ENCODE assay signal across 1 cellular context in genomic region chr3:20185733-20186599, GRCh38.
TF ChIP-seq lines count a peak whose summit lies in the region.

Gene SGO1, minus strand, starts transcription at chr3:20186206. Its CDS starts 2,179 bp downstream, at chr3:20184027.

TF ChIP-seq in K562, 482 proteins besides CTCF, POLR2A, EP300 and RAD21 (continued from another document and continues in another):
- TF ChIP-seq PATZ1 (CRISPR knock-in tag; IDR thresholded peaks at IDR 0.05; ENCODE audit: borderline replicate concordance) = no peak
- TF ChIP-seq PHF21A (IDR thresholded peaks at IDR 0.05; ENCODE audit: borderline replicate concordance, low read depth) = peak; percentile 82; the same call in 1 of the 2 replicates
- no peak for TF ChIP-seq SMARCC2 (IDR thresholded peaks at IDR 0.05; ENCODE audit: low read depth)
- TF ChIP-seq RERE (CRISPR knock-in tag; IDR thresholded peaks at IDR 0.05; ENCODE audit: borderline replicate concordance) = no peak
- TF ChIP-seq SIRT6 (IDR thresholded peaks at IDR 0.05; ENCODE audit: low read depth, low read length) = no peak
- TF ChIP-seq, protein P1, sequence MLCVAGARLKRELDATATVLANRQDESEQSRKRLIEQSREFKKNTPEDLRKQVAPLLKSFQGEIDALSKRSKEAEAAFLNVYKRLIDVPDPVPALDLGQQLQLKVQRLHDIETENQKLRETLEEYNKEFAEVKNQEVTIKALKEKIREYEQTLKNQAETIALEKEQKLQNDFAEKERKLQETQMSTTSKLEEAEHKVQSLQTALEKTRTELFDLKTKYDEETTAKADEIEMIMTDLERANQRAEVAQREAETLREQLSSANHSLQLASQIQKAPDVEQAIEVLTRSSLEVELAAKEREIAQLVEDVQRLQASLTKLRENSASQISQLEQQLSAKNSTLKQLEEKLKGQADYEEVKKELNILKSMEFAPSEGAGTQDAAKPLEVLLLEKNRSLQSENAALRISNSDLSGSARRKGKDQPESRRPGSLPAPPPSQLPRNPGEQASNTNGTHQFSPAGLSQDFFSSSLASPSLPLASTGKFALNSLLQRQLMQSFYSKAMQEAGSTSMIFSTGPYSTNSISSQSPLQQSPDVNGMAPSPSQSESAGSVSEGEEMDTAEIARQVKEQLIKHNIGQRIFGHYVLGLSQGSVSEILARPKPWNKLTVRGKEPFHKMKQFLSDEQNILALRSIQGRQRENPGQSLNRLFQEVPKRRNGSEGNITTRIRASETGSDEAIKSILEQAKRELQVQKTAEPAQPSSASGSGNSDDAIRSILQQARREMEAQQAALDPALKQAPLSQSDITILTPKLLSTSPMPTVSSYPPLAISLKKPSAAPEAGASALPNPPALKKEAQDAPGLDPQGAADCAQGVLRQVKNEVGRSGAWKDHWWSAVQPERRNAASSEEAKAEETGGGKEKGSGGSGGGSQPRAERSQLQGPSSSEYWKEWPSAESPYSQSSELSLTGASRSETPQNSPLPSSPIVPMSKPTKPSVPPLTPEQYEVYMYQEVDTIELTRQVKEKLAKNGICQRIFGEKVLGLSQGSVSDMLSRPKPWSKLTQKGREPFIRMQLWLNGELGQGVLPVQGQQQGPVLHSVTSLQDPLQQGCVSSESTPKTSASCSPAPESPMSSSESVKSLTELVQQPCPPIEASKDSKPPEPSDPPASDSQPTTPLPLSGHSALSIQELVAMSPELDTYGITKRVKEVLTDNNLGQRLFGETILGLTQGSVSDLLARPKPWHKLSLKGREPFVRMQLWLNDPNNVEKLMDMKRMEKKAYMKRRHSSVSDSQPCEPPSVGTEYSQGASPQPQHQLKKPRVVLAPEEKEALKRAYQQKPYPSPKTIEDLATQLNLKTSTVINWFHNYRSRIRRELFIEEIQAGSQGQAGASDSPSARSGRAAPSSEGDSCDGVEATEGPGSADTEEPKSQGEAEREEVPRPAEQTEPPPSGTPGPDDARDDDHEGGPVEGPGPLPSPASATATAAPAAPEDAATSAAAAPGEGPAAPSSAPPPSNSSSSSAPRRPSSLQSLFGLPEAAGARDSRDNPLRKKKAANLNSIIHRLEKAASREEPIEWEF (CRISPR knock-in tag; IDR thresholded peaks at IDR 0.05) = no peak
- TF ChIP-seq CREM (IDR thresholded peaks at IDR 0.05; ENCODE audit: low read depth) = peak; percentile 94
- TF ChIP-seq, protein P2, sequence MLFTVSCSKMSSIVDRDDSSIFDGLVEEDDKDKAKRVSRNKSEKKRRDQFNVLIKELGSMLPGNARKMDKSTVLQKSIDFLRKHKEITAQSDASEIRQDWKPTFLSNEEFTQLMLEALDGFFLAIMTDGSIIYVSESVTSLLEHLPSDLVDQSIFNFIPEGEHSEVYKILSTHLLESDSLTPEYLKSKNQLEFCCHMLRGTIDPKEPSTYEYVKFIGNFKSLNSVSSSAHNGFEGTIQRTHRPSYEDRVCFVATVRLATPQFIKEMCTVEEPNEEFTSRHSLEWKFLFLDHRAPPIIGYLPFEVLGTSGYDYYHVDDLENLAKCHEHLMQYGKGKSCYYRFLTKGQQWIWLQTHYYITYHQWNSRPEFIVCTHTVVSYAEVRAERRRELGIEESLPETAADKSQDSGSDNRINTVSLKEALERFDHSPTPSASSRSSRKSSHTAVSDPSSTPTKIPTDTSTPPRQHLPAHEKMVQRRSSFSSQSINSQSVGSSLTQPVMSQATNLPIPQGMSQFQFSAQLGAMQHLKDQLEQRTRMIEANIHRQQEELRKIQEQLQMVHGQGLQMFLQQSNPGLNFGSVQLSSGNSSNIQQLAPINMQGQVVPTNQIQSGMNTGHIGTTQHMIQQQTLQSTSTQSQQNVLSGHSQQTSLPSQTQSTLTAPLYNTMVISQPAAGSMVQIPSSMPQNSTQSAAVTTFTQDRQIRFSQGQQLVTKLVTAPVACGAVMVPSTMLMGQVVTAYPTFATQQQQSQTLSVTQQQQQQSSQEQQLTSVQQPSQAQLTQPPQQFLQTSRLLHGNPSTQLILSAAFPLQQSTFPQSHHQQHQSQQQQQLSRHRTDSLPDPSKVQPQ (CRISPR knock-in tag; IDR thresholded peaks at IDR 0.05; ENCODE audit: borderline replicate concordance) = no peak
- 0 out of 2 replicates have a peak, but pooled peaks have one; percentile 11 for TF ChIP-seq TRIM25 (IDR thresholded peaks at IDR 0.05; ENCODE audit: borderline replicate concordance)
- no peak for TF ChIP-seq PRPF4 (IDR thresholded peaks at IDR 0.05; ENCODE audit: insufficient read depth, low read depth, low read length, poor library complexity, severe bottlenecking)
- no peak for TF ChIP-seq ZNF239 (CRISPR knock-in tag; IDR thresholded peaks at IDR 0.05)
- TF ChIP-seq, protein P3, sequence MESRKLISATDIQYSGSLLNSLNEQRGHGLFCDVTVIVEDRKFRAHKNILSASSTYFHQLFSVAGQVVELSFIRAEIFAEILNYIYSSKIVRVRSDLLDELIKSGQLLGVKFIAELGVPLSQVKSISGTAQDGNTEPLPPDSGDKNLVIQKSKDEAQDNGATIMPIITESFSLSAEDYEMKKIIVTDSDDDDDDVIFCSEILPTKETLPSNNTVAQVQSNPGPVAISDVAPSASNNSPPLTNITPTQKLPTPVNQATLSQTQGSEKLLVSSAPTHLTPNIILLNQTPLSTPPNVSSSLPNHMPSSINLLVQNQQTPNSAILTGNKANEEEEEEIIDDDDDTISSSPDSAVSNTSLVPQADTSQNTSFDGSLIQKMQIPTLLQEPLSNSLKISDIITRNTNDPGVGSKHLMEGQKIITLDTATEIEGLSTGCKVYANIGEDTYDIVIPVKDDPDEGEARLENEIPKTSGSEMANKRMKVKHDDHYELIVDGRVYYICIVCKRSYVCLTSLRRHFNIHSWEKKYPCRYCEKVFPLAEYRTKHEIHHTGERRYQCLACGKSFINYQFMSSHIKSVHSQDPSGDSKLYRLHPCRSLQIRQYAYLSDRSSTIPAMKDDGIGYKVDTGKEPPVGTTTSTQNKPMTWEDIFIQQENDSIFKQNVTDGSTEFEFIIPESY (CRISPR knock-in tag; IDR thresholded peaks at IDR 0.05) = no peak
- TF ChIP-seq THRA (IDR thresholded peaks at IDR 0.05) = no peak
- TF ChIP-seq, protein P4, sequence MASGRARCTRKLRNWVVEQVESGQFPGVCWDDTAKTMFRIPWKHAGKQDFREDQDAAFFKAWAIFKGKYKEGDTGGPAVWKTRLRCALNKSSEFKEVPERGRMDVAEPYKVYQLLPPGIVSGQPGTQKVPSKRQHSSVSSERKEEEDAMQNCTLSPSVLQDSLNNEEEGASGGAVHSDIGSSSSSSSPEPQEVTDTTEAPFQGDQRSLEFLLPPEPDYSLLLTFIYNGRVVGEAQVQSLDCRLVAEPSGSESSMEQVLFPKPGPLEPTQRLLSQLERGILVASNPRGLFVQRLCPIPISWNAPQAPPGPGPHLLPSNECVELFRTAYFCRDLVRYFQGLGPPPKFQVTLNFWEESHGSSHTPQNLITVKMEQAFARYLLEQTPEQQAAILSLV (tag; IDR thresholded peaks at IDR 0.05) = no peak
- no peak for TF ChIP-seq BDP1 (IDR thresholded peaks at IDR 0.05; ENCODE audit: insufficient read depth, insufficient read length)
- TF ChIP-seq ZNF586 (CRISPR knock-in tag; conservative IDR thresholded peaks at IDR 0.05) = no peak
- TF ChIP-seq, protein P5, sequence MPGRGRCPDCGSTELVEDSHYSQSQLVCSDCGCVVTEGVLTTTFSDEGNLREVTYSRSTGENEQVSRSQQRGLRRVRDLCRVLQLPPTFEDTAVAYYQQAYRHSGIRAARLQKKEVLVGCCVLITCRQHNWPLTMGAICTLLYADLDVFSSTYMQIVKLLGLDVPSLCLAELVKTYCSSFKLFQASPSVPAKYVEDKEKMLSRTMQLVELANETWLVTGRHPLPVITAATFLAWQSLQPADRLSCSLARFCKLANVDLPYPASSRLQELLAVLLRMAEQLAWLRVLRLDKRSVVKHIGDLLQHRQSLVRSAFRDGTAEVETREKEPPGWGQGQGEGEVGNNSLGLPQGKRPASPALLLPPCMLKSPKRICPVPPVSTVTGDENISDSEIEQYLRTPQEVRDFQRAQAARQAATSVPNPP (IDR thresholded peaks at IDR 0.05; ENCODE audit: borderline replicate concordance, insufficient read depth, insufficient read length) = no peak
- TF ChIP-seq, protein P6, sequence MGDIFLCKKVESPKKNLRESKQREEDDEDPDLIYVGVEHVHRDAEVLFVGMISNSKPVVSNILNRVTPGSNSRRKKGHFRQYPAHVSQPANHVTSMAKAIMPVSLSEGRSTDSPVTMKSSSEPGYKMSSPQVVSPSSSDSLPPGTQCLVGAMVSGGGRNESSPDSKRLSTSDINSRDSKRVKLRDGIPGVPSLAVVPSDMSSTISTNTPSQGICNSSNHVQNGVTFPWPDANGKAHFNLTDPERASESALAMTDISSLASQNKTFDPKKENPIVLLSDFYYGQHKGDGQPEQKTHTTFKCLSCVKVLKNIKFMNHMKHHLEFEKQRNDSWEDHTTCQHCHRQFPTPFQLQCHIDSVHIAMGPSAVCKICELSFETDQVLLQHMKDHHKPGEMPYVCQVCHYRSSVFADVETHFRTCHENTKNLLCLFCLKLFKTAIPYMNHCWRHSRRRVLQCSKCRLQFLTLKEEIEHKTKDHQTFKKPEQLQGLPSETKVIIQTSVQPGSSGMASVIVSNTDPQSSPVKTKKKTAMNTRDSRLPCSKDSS (IDR thresholded peaks at IDR 0.05; ENCODE audit: low read depth, partially characterized antibody) = no peak
- TF ChIP-seq, protein P7, sequence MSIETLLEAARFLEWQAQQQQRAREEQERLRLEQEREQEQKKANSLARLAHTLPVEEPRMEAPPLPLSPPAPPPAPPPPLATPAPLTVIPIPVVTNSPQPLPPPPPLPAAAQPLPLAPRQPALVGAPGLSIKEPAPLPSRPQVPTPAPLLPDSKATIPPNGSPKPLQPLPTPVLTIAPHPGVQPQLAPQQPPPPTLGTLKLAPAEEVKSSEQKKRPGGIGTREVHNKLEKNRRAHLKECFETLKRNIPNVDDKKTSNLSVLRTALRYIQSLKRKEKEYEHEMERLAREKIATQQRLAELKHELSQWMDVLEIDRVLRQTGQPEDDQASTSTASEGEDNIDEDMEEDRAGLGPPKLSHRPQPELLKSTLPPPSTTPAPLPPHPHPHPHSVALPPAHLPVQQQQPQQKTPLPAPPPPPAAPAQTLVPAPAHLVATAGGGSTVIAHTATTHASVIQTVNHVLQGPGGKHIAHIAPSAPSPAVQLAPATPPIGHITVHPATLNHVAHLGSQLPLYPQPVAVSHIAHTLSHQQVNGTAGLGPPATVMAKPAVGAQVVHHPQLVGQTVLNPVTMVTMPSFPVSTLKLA (conservative IDR thresholded peaks at IDR 0.05) = peak; percentile 97
